Comparison of ENCODE assay signal across 20 cellular contexts in genomic region chr11:130703489-130704190, GRCh38.
DNase-seq lines count a peak whose midpoint lies in the region; ATAC-seq and TF ChIP-seq lines count a peak whose summit lies in the region.
"Had no signal": no experiment of that assay in that cellular context is flagged by ENCODE, and none has a peak within 500 bp of the region (broad histone marks: within the 10 kb centered on the region; RNA-seq: fewer than 3 reads in every experiment).

No MANE protein-coding gene starts in this region.

- H3K18ac ChIP-seq in trophoblast cell (ENCODE audit: low read length) = no peak overlapping the region

- H4K8ac ChIP-seq in trophoblast cell (ENCODE audit: low read depth, low read length) = no peak overlapping the region

- H3K14ac ChIP-seq in trophoblast cell (ENCODE audit: low read length) = no peak overlapping the region

- no peak overlapping the region for H4K91ac ChIP-seq in trophoblast cell (ENCODE audit: low read depth, low read length)

- H3K79me2 ChIP-seq in trophoblast cell (ENCODE audit: control insufficient read depth, insufficient read depth, low read length, poor library complexity) = no peaks in the 10 kb centered on the region

- no peak overlapping the region for H2BK12ac ChIP-seq in trophoblast cell (ENCODE audit: low read length)

- H3K9me3 ChIP-seq in trophoblast cell (ENCODE audit: insufficient read depth, low read depth, low read length) = no peaks in the 10 kb centered on the region
- H3K9me3 ChIP-seq in upper lobe of left lung = no peaks in the 10 kb centered on the region
- H3K9me3 ChIP-seq: BLaER1, HAP-1 had no signal

- WGBS in trophoblast cell (ENCODE audit: extremely low coverage, insufficient coverage, insufficient read length) = no CpG with 5 or more reads among the region's 9 CpGs
- WGBS in upper lobe of left lung, 2 donors = 78 to 86% methylated on average over 9 of the region's 9 CpGs

- no peak for TF ChIP-seq POLR2A in upper lobe of left lung (IDR thresholded peaks at IDR 0.05)

- no peaks in the 10 kb centered on the region for H3K79me1 ChIP-seq in trophoblast cell (ENCODE audit: low read length)

- peaks cover 3% of the 10 kb centered on the region for H3K36me3 Mint-ChIP-seq in osteocyte (ENCODE audit: unreplicated experiment)
- H3K36me3 Mint-ChIP-seq: CD4-positive, CD25-positive, alpha-beta regulatory T cell; CD8-positive, alpha-beta T cell had no signal

- no peak overlapping the region for H3K23ac ChIP-seq in trophoblast cell (ENCODE audit: low read length)

- DNase-seq in DMS 273 (lab: John Stamatoyannopoulos, UW; ENCODE audit: unreplicated experiment) = peak; percentile 1
- DNase-seq in DMS 273 treated with DMSO at 0.1 percent for 48 hours (lab: John Stamatoyannopoulos, UW) = no peak
- no peak for DNase-seq in left colon
- peak; percentile 66 for DNase-seq in osteocyte (ENCODE audit: extremely low spot score, unreplicated experiment)
- DNase-seq in trophoblast cell = no peak
- no peak for DNase-seq in upper lobe of left lung
- no peak for DNase-seq in NCI-H146 (lab: John Stamatoyannopoulos, UW)
- DNase-seq: Caco-2; CD4-positive, CD25-positive, alpha-beta regulatory T cell; CD8-positive, alpha-beta T cell; DMS53; DMS79 treated with DMSO at 0.1 percent for 48 hours; GF-D8 had no signal

- H3K4me1 ChIP-seq in trophoblast cell (ENCODE audit: control insufficient read depth in 1 of 2, insufficient read depth in 2 of 2, low read length in 2 of 2) (no peaks in the 10 kb centered on the region), upper lobe of left lung (no peaks in the 10 kb centered on the region)
- H3K4me1 ChIP-seq: BLaER1, Caco-2, HAP-1 had no signal

- H3K9ac ChIP-seq in trophoblast cell (ENCODE audit: low read length) = no peak overlapping the region
- H3K9ac ChIP-seq: BLaER1 had no signal

- no peak overlapping the region for H3K27ac Mint-ChIP-seq in osteocyte (ENCODE audit: unreplicated experiment)
- H3K27ac Mint-ChIP-seq: B cell; CD4-positive, CD25-positive, alpha-beta regulatory T cell; CD8-positive, alpha-beta T cell; GM23338 had no signal

- no peak overlapping the region for H3K4me2 ChIP-seq in trophoblast cell (ENCODE audit: low read length)
- H3K4me2 ChIP-seq: BLaER1, GM23338 had no signal

- no peak overlapping the region for H3K27ac ChIP-seq in trophoblast cell (ENCODE audit: low read depth, low read length)
- no peak overlapping the region for H3K27ac ChIP-seq in upper lobe of left lung
- H3K27ac ChIP-seq: 22Rv1, BLaER1, C4-2B had no signal

- H3K27me3 Mint-ChIP-seq in osteocyte (ENCODE audit: unreplicated experiment) = no peaks in the 10 kb centered on the region
- H3K27me3 Mint-ChIP-seq: B cell had no signal

- no peak overlapping the region for H2AFZ ChIP-seq in trophoblast cell (ENCODE audit: insufficient read depth, low read length, poor library complexity)
- H2AFZ ChIP-seq: GM23338 had no signal

- H3K27me3 ChIP-seq in trophoblast cell (ENCODE audit: insufficient read depth, low read length) (no peaks in the 10 kb centered on the region), upper lobe of left lung (no peaks in the 10 kb centered on the region)
- H3K27me3 ChIP-seq: BLaER1 had no signal

- no peak overlapping the region for H2BK120ac ChIP-seq in trophoblast cell (ENCODE audit: insufficient read depth, low read length, poor library complexity)

- ATAC-seq in left colon = peak; percentile 70
- no peak for ATAC-seq in upper lobe of left lung (ENCODE audit: low FRiP score in 2 of 2)
- no peak for ATAC-seq in GM18867 (IDR thresholded peaks at IDR 0.05; ENCODE audit: unreplicated experiment)
- ATAC-seq: CD8-positive, alpha-beta T cell; GM23338 had no signal

- TF ChIP-seq CTCF in osteocyte (IDR thresholded peaks at IDR 0.05) = no peak
- no peak for TF ChIP-seq CTCF in upper lobe of left lung (IDR thresholded peaks at IDR 0.05)

- no peak overlapping the region for H3K4me3 Mint-ChIP-seq in osteocyte (ENCODE audit: unreplicated experiment)
- H3K4me3 Mint-ChIP-seq: B cell; CD4-positive, CD25-positive, alpha-beta regulatory T cell; CD8-positive, alpha-beta T cell; GM23338 had no signal

- H3K36me3 ChIP-seq in trophoblast cell (ENCODE audit: control insufficient read depth in 1 of 2, insufficient read depth in 2 of 2, low read length in 2 of 2) = no peaks in the 10 kb centered on the region
- no peaks in the 10 kb centered on the region for H3K36me3 ChIP-seq in upper lobe of left lung
- H3K36me3 ChIP-seq: BLaER1, HAP-1 had no signal

- H3K4ac ChIP-seq in trophoblast cell (ENCODE audit: low read depth, low read length) = no peak overlapping the region

- no peak for TF ChIP-seq EP300 in upper lobe of left lung (IDR thresholded peaks at IDR 0.05)

- H3K4me1 Mint-ChIP-seq in osteocyte (ENCODE audit: unreplicated experiment) = no peaks in the 10 kb centered on the region
- H3K4me1 Mint-ChIP-seq: B cell; CD4-positive, CD25-positive, alpha-beta regulatory T cell; GM23338 had no signal

- H4K12ac ChIP-seq in trophoblast cell (ENCODE audit: low read depth, low read length) = no peak overlapping the region

- no peak overlapping the region for H2AK5ac ChIP-seq in trophoblast cell (ENCODE audit: low read length)

- peaks cover 11% of the 10 kb centered on the region for H3K9me3 Mint-ChIP-seq in osteocyte (ENCODE audit: unreplicated experiment)
- H3K9me3 Mint-ChIP-seq: CD8-positive, alpha-beta T cell; GM23338 had no signal

- H3K4me3 ChIP-seq in trophoblast cell (ENCODE audit: low read depth, low read length) (no peak overlapping the region), upper lobe of left lung (no peak overlapping the region)
- H3K4me3 ChIP-seq: BLaER1, GM23338, HAP-1 had no signal

- no peak overlapping the region for H2BK5ac ChIP-seq in trophoblast cell (ENCODE audit: low read depth, low read length, poor library complexity)

- intact Hi-C loops in left colon (cut with DNase I, micrococcal nuclease) = no loop called here

Comparison
In these comparisons a context has a peak if more than half of its experiments do, and no peak if none do; other contexts are left out.
1. DNase-seq: peak in DMS 273 (single experiment) and osteocyte (single experiment); none in DMS 273 treated with DMSO at 0.1 percent for 48 hours (single experiment), left colon (0 of 2), trophoblast cell (0 of 2), upper lobe of left lung (0 of 2) and NCI-H146 (single experiment).